17 cellular contexts compared by ENCODE assay signal in the genomic region with DNA sequence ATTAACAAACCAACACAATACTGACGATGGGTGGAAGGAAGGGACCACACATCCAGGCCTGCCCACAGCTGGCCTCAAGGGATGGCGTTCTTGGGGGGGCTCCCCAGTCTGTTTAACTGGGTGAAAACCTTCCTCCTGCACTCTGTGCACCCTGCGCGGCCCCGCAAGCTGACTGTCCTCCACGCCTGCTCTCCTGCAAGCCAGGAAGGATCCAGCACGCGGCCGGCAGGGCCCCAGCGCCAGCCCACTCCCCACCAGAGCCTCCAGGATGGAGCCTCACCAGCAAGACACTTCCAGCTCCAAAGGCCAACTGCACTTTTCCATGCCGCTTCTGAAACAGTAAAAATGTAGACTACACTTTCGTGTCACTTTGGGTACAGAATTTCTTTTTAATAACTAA.
"Had no signal": no experiment of that assay in that cellular context is flagged by ENCODE, and none has a peak within 500 bp of the region (broad histone marks: within the 10 kb centered on the region; RNA-seq: fewer than 3 reads in every experiment).

No MANE protein-coding gene starts in this region.

- H3K36me3 ChIP-seq: colonic mucosa, ovary had no signal

- H3K4me1 ChIP-seq: colonic mucosa, foreskin keratinocyte, neural progenitor cell, suprapubic skin, tibial artery, upper lobe of right lung had no signal

- H3K9me3 Mint-ChIP-seq: natural killer cell; stimulated activated effector memory CD8-positive, alpha-beta T cell treated with anti-CD3 and anti-CD28 coated beads, Interleukin-12 subunit alpha, Interleukin-12 subunit beta, amount 100 ng/mL, for 72 hours had no signal

- H3K27ac ChIP-seq: colonic mucosa, foreskin keratinocyte, neural progenitor cell, ovary, suprapubic skin, tibial artery, upper lobe of right lung had no signal

- H3K9me3 ChIP-seq: colonic mucosa, ovary, suprapubic skin, tibial artery, upper lobe of right lung had no signal

- DNase-seq: colonic mucosa; dermis blood vessel endothelial cell; erythroblast; foreskin keratinocyte; natural killer cell; nucleus accumbens; right cardiac atrium; stimulated activated CD4-positive, alpha-beta T cell treated with anti-CD3 and anti-CD28 coated beads, Interleukin-4, amount 100 ng/mL, for 1 hour; stimulated activated CD8-positive, alpha-beta memory T cell treated with anti-CD3 and anti-CD28 coated beads, Interleukin-4, amount 100 ng/mL, for 48 hours; stimulated activated naive CD8-positive, alpha-beta T cell treated with anti-CD3 and anti-CD28 coated beads, Interleukin-15, Interleukin-2, amounts not matched to agents 100 U/mL and 50 U/mL, for 24 hours; tibial artery; upper lobe of right lung had no signal

- FAIRE-seq: endothelial cell of umbilical vein had no signal

- H3K4me3 ChIP-seq: colonic mucosa, neural progenitor cell, ovary, suprapubic skin, tibial artery, upper lobe of right lung had no signal

- H3K27ac Mint-ChIP-seq: neural progenitor cell; stimulated activated effector memory CD8-positive, alpha-beta T cell treated with anti-CD3 and anti-CD28 coated beads, Interleukin-12 subunit alpha, Interleukin-12 subunit beta, amount 100 ng/mL, for 72 hours had no signal

- H3K9ac ChIP-seq: neural progenitor cell had no signal

- H3K4me2 ChIP-seq: neural progenitor cell had no signal

- H3K4me1 Mint-ChIP-seq: neural progenitor cell had no signal

- ATAC-seq: foreskin keratinocyte; natural killer cell; stimulated activated effector memory CD8-positive, alpha-beta T cell treated with anti-CD3 and anti-CD28 coated beads, Interleukin-12 subunit alpha, Interleukin-12 subunit beta, amount 100 ng/mL, for 72 hours; stimulated activated naive CD8-positive, alpha-beta T cell treated with anti-CD3 and anti-CD28 coated beads, Interleukin-15, Interleukin-2, amounts not matched to agents 100 U/mL and 50 U/mL, for 24 hours; upper lobe of right lung had no signal

- H3K27me3 ChIP-seq: colonic mucosa, foreskin keratinocyte, neural progenitor cell, ovary, suprapubic skin, tibial artery, upper lobe of right lung had no signal

- H3K4me3 Mint-ChIP-seq: natural killer cell; neural progenitor cell; stimulated activated effector memory CD8-positive, alpha-beta T cell treated with anti-CD3 and anti-CD28 coated beads, Interleukin-12 subunit alpha, Interleukin-12 subunit beta, amount 100 ng/mL, for 72 hours had no signal
